2 cellular contexts compared by ENCODE assay signal in genomic region chr15:51613988-51614387, GRCh38.
TF ChIP-seq lines count a peak whose summit lies in the region.

No MANE protein-coding gene starts in this region.

TF ChIP-seq in IMR-90, 13 proteins besides CTCF, POLR2A, EP300 and RAD21:
- TF ChIP-seq BHLHE40 (IDR thresholded peaks at IDR 0.05; ENCODE audit: low read depth, low read length): no peak
- TF ChIP-seq MAFK (IDR thresholded peaks at IDR 0.05; ENCODE audit: low read depth, low read length): peak; percentile 23; the same call in 1 of the 2 replicates
- no peak for TF ChIP-seq RCOR1 (IDR thresholded peaks at IDR 0.05; ENCODE audit: insufficient replicate concordance, low read length)
- no peak for TF ChIP-seq CEBPB (IDR thresholded peaks at IDR 0.05; ENCODE audit: low read depth, low read length)
- no peak for TF ChIP-seq NFE2L2 (IDR thresholded peaks at IDR 0.05; ENCODE audit: low read depth, low read length)
- TF ChIP-seq MAZ (IDR thresholded peaks at IDR 0.05; ENCODE audit: borderline replicate concordance, low read depth, low read length): no peak

TF ChIP-seq in HepG2, 621 proteins besides CTCF, POLR2A, EP300 and RAD21:
- TF ChIP-seq MAFK (conservative IDR thresholded peaks at IDR 0.05 in 1 of 2, IDR thresholded peaks at IDR 0.05 in 1 of 2; ENCODE audit: low read length in 2 of 2) (peak in 1 of 2 experiments; percentile 58; a peak in 3 of 4 replicates), HNF4G (IDR thresholded peaks at IDR 0.05; ENCODE audit: borderline replicate concordance, low read depth, low read length) (no peak), HNF4G (CRISPR knock-in tag; IDR thresholded peaks at IDR 0.05; ENCODE audit: borderline replicate concordance, low read depth) (no peak), ZBTB1 (CRISPR knock-in tag; IDR thresholded peaks at IDR 0.05; ENCODE audit: borderline replicate concordance) (no peak), ZNF143 (CRISPR knock-in tag; IDR thresholded peaks at IDR 0.05) (no peak), MAFF (IDR thresholded peaks at IDR 0.05; ENCODE audit: low read depth, low read length) (peak; percentile 35; the same call in 1 of the 2 replicates), ZNF598 (CRISPR knock-in tag; IDR thresholded peaks at IDR 0.05; ENCODE audit: borderline replicate concordance) (no peak), PAF1 (CRISPR knock-in tag; IDR thresholded peaks at IDR 0.05) (no peak), TCF12 (IDR thresholded peaks at IDR 0.05) (no peak), TCF12 (CRISPR knock-in tag; IDR thresholded peaks at IDR 0.05) (no peak)
- TF ChIP-seq, protein P1, sequence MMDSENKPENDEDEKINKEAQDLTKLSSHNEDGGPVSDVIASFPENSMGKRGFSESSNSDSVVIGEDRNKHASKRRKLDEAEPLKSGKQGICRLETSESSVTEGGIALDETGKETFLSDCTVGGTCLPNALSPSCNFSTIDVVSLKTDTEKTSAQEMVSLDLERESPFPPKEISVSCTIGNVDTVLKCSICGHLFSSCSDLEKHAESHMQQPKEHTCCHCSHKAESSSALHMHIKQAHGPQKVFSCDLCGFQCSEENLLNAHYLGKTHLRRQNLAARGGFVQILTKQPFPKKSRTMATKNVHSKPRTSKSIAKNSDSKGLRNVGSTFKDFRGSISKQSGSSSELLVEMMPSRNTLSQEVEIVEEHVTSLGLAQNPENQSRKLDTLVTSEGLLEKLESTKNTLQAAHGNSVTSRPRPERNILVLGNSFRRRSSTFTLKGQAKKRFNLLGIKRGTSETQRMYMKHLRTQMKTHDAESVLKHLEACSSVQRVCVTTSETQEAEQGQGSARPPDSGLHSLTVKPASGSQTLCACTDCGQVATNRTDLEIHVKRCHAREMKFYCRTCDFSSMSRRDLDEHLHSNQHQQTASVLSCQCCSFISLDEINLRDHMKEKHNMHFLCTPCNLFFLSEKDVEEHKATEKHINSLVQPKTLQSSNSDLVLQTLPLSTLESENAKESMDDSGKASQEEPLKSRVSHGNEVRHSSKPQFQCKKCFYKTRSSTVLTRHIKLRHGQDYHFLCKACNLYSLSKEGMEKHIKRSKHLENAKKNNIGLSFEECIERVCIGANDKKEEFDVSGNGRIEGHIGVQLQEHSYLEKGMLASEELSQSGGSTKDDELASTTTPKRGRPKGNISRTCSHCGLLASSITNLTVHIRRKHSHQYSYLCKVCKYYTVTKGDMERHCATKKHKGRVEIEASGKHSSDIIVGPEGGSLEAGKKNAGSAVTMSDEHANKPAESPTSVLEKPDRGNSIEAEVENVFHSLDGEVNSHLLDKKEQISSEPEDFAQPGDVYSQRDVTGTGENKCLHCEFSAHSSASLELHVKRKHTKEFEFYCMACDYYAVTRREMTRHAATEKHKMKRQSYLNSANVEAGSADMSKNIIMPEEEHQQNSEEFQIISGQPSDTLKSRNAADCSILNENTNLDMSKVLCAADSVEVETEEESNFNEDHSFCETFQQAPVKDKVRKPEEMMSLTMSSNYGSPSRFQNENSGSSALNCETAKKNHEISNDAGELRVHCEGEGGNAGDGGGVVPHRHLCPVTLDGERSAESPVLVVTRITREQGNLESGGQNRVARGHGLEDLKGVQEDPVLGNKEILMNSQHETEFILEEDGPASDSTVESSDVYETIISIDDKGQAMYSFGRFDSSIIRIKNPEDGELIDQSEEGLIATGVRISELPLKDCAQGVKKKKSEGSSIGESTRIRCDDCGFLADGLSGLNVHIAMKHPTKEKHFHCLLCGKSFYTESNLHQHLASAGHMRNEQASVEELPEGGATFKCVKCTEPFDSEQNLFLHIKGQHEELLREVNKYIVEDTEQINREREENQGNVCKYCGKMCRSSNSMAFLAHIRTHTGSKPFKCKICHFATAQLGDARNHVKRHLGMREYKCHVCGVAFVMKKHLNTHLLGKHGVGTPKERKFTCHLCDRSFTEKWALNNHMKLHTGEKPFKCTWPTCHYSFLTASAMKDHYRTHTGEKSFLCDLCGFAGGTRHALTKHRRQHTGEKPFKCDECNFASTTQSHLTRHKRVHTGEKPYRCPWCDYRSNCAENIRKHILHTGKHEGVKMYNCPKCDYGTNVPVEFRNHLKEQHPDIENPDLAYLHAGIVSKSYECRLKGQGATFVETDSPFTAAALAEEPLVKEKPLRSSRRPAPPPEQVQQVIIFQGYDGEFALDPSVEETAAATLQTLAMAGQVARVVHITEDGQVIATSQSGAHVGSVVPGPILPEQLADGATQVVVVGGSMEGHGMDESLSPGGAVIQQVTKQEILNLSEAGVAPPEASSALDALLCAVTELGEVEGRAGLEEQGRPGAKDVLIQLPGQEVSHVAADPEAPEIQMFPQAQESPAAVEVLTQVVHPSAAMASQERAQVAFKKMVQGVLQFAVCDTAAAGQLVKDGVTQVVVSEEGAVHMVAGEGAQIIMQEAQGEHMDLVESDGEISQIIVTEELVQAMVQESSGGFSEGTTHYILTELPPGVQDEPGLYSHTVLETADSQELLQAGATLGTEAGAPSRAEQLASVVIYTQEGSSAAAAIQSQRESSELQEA (CRISPR knock-in tag; IDR thresholded peaks at IDR 0.05; ENCODE audit: not compliant biosample characterization): no peak
- TF ChIP-seq, protein P2, sequence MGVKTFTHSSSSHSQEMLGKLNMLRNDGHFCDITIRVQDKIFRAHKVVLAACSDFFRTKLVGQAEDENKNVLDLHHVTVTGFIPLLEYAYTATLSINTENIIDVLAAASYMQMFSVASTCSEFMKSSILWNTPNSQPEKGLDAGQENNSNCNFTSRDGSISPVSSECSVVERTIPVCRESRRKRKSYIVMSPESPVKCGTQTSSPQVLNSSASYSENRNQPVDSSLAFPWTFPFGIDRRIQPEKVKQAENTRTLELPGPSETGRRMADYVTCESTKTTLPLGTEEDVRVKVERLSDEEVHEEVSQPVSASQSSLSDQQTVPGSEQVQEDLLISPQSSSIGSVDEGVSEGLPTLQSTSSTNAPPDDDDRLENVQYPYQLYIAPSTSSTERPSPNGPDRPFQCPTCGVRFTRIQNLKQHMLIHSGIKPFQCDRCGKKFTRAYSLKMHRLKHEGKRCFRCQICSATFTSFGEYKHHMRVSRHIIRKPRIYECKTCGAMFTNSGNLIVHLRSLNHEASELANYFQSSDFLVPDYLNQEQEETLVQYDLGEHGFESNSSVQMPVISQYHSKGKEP (CRISPR knock-in tag; IDR thresholded peaks at IDR 0.05): no peak
